In genomic region chr18:2654828-2655152, GRCh38 we compare ENCODE assay signal across 8 cellular contexts. TPM values are rescaled to one million over a fixed set of nuclear protein-coding genes. Genes with fewer than 3 reads are reported as not detected.
DNase-seq lines count a peak whose midpoint lies in the region; ATAC-seq and TF ChIP-seq lines count a peak whose summit lies in the region.

No MANE protein-coding gene starts in this region.

- peak overlapping the region; percentile 84 for H3K4me3 Mint-ChIP-seq in chondrocyte (ENCODE audit: unreplicated experiment)

- no peak for TF ChIP-seq CTCF in chondrocyte (IDR thresholded peaks at IDR 0.05)

- CTCF ChIA-PET in HEK293T (lab: Yijun Ruan, JAX), result no interaction called here

- peaks cover 4% of the 10 kb centered on the region for H3K4me1 ChIP-seq in mesodermal cell (ENCODE audit: control insufficient read depth, insufficient read depth, low read length, poor library complexity, severe bottlenecking)

- H3K9me3 ChIP-seq in mesodermal cell (ENCODE audit: control insufficient read depth, low read length), result no peaks in the 10 kb centered on the region

- H3K27ac ChIP-seq in mesodermal cell (ENCODE audit: low read depth, low read length, severe bottlenecking), result peak overlapping the region; percentile 91

- POLR2A ChIA-PET in HEK293T (lab: Yijun Ruan, JAX), result interaction anchor here (1.0 to 1.8 kb wide), 3 partner anchors 10 to 82 kb away, joined by 3 to 6 read pairs (median 6); no protein-coding TSS in a partner anchor

- H3K27ac Mint-ChIP-seq in chondrocyte (ENCODE audit: unreplicated experiment), result peak overlapping the region; percentile 88

- 2 to 4% methylated on average over 22 to 23 of the region's 23 CpGs for whole genome bisulfite sequencing in mesodermal cell (ENCODE audit: insufficient coverage in 2 of 2), 2 experiments

- no peaks in the 10 kb centered on the region for H3K36me3 ChIP-seq in mesodermal cell (ENCODE audit: control insufficient read depth, insufficient read depth, low read length)

- no peaks in the 10 kb centered on the region for H3K36me3 Mint-ChIP-seq in chondrocyte (ENCODE audit: low read depth)

- peak; percentile 45 for ATAC-seq in GM18909 (IDR thresholded peaks at IDR 0.05; ENCODE audit: poor library complexity, unreplicated experiment)

- H3K27me3 Mint-ChIP-seq in chondrocyte (ENCODE audit: low read depth), result peaks cover 3% of the 10 kb centered on the region

- DNase-seq in 8988T, result peak; percentile 42
- DNase-seq in NCI-H1417 treated with DMSO at 0.1 percent for 48 hours (lab: John Stamatoyannopoulos, UW), result peak; percentile 30
- DNase-seq in chondrocyte (ENCODE audit: low spot score), result no peak
- no peak for DNase-seq in SIG-M5 (lab: John Stamatoyannopoulos, UW)
- no peak for DNase-seq in NCI-H1105 treated with DMSO at 0.1 percent for 48 hours (lab: John Stamatoyannopoulos, UW)
- DNase-seq in HEK293T (ENCODE audit: extremely low spot score), result no peak

- H3K4me3 ChIP-seq in mesodermal cell (ENCODE audit: extremely low read depth, insufficient read depth, low read length, poor library complexity, severe bottlenecking), result peak overlapping the region; percentile 92

- H3K9me3 Mint-ChIP-seq in chondrocyte (ENCODE audit: low read depth), result no peaks in the 10 kb centered on the region

- H3K4me1 Mint-ChIP-seq in chondrocyte (ENCODE audit: low read depth), result peaks cover 29% of the 10 kb centered on the region

TF ChIP-seq in HEK293T, 16 proteins besides CTCF, POLR2A, EP300 and RAD21:
- TF ChIP-seq SUZ12 (IDR thresholded peaks at IDR 0.05), result no peak
- no peak for TF ChIP-seq SP1 (IDR thresholded peaks at IDR 0.05)
- TF ChIP-seq BHLHE40 (IDR thresholded peaks at IDR 0.05; ENCODE audit: borderline replicate concordance), result no peak
- no peak for TF ChIP-seq NFRKB (IDR thresholded peaks at IDR 0.05)
- no peak for TF ChIP-seq LEF1 (IDR thresholded peaks at IDR 0.05; ENCODE audit: borderline replicate concordance)
- TF ChIP-seq ZNF384 (IDR thresholded peaks at IDR 0.05), result no peak
- TF ChIP-seq L3MBTL2 (conservative IDR thresholded peaks at IDR 0.05), result no peak
- no peak for TF ChIP-seq FOXA1 (IDR thresholded peaks at IDR 0.05)
- TF ChIP-seq TARDBP (IDR thresholded peaks at IDR 0.05), result no peak
- TF ChIP-seq FOXK2 (IDR thresholded peaks at IDR 0.05), result no peak
- TF ChIP-seq PKNOX1 (IDR thresholded peaks at IDR 0.05), result no peak
- TF ChIP-seq FOXM1 (IDR thresholded peaks at IDR 0.05; ENCODE audit: borderline replicate concordance), result no peak
- TF ChIP-seq ARNT (IDR thresholded peaks at IDR 0.05), result no peak
- no peak for TF ChIP-seq HDGF (IDR thresholded peaks at IDR 0.05; ENCODE audit: borderline replicate concordance)
- no peak for TF ChIP-seq ELF4 (IDR thresholded peaks at IDR 0.05)
- TF ChIP-seq CTBP1 (IDR thresholded peaks at IDR 0.05; ENCODE audit: borderline replicate concordance), result no peak

RNA-seq across cellular contexts. Expression of gene SMCHD1, which starts 0.7 kb away (rescaled TPM):
- 27.3 to 39.8 TPM (median 31.5 TPM) in 3 replicates for total RNA-seq in chondrocyte
- 31.3 TPM for polyA plus RNA-seq in mesodermal cell (2013, experiment 1 of 2)
- polyA plus RNA-seq in mesodermal cell (2013, experiment 2 of 2), result 40.0 TPM

Comparison
In these comparisons a context has a peak if more than half of its experiments do, and no peak if none do; other contexts are left out.
1. DNase-seq: peak in 8988T (single experiment) and NCI-H1417 treated with DMSO at 0.1 percent for 48 hours (single experiment); none in chondrocyte (single experiment), SIG-M5 (single experiment), NCI-H1105 treated with DMSO at 0.1 percent for 48 hours (single experiment) and HEK293T (single experiment).